Comparison of ENCODE assay signal across 17 cellular contexts in genomic region chr10:31072453-31072852, GRCh38. TPM values are rescaled to one million over a fixed set of nuclear protein-coding genes. Genes with fewer than 3 reads are reported as not detected.
DNase-seq lines count a peak whose midpoint lies in the region; ATAC-seq and TF ChIP-seq lines count a peak whose summit lies in the region.
"Had no signal": no experiment of that assay in that cellular context is flagged by ENCODE, and none has a peak within 500 bp of the region (broad histone marks: within the 10 kb centered on the region; RNA-seq: fewer than 3 reads in every experiment).

No MANE protein-coding gene starts in this region.

- H3F3A ChIP-seq in GM23248 (ENCODE audit: insufficient read depth), result peaks cover 37% of the 10 kb centered on the region

- no peaks in the 10 kb centered on the region for H3K9me2 ChIP-seq in GM23248 (ENCODE audit: insufficient read depth)

- H3K4me2 ChIP-seq in GM23248 (ENCODE audit: unreplicated experiment) (peak overlapping the region; percentile 9), skeletal muscle satellite cell (ENCODE audit: low read length) (peak overlapping the region; percentile 30)
- H3K4me2 ChIP-seq: A549 had no signal

- H3K9ac ChIP-seq in GM23248, result no peak overlapping the region
- peak overlapping the region; percentile 78 for H3K9ac ChIP-seq in skeletal muscle satellite cell (ENCODE audit: low read depth, low read length)

- H3K79me2 ChIP-seq in GM23248 (ENCODE audit: insufficient read depth), result no peaks in the 10 kb centered on the region

- in situ Hi-C loops in GM23248 (cut with MboI), result no loop called here

- TF ChIP-seq CTCF in ascending aorta (IDR thresholded peaks at IDR 0.05), result no peak
- no peak for TF ChIP-seq CTCF in fibroblast of mammary gland (conservative IDR thresholded peaks at IDR 0.05; ENCODE audit: control insufficient read depth, insufficient read depth, low read depth, low read length)

- H3K4me3 ChIP-seq in GM23248, result no peak overlapping the region
- H3K4me3 ChIP-seq in ascending aorta, result peak overlapping the region in 1 of 2 donors; percentile 4
- no peak overlapping the region for H3K4me3 ChIP-seq in fibroblast of mammary gland (ENCODE audit: control insufficient read depth, low read depth, low read length)
- H3K4me3 ChIP-seq in skeletal muscle satellite cell (ENCODE audit: low read length), result no peak overlapping the region
- H3K4me3 ChIP-seq: A549, GM12878 had no signal

- H3K27ac ChIP-seq in GM23248 (peak overlapping the region; percentile 8), ascending aorta (peak overlapping the region; percentile 82 to 94)
- H3K27ac ChIP-seq: A549 had no signal

- ATAC-seq in HG03175 (IDR thresholded peaks at IDR 0.05; ENCODE audit: unreplicated experiment), result no peak
- ATAC-seq in left lobe of liver, result no peak
- no peak for ATAC-seq in HG02885 (IDR thresholded peaks at IDR 0.05; ENCODE audit: poor library complexity, unreplicated experiment)
- ATAC-seq: A549, GM12878 had no signal

- H3K27me3 ChIP-seq in GM23248 (replicated peaks; ENCODE audit: insufficient read depth) (no peaks in the 10 kb centered on the region), ascending aorta (no peaks in the 10 kb centered on the region), skeletal muscle satellite cell (ENCODE audit: control insufficient read depth, insufficient read depth, low read length) (no peaks in the 10 kb centered on the region)

- H3K36me3 ChIP-seq in GM23248 (ENCODE audit: low read depth) (no peaks in the 10 kb centered on the region), ascending aorta (no peaks in the 10 kb centered on the region), skeletal muscle satellite cell (ENCODE audit: insufficient read depth, low read length) (no peaks in the 10 kb centered on the region)

- no peaks in the 10 kb centered on the region for H4K20me1 ChIP-seq in GM23248 (ENCODE audit: insufficient read depth)

- intact Hi-C loops in ascending aorta (cut with DNase I), result loop anchor here (2.0 kb wide), 1 partner anchor 46 kb away; no protein-coding TSS in a partner anchor

- DNase-seq in GM23248 (no peak), ascending aorta (ENCODE audit: low spot score in 2 of 2) (no peak), fibroblast of mammary gland (ENCODE audit: low read depth) (peak; percentile 28), left lobe of liver (ENCODE audit: low spot score) (no peak), SKM-1 treated with dmso at 0.1 percent for 144 hours (lab: John Stamatoyannopoulos, UW; ENCODE audit: unreplicated experiment) (no peak)
- DNase-seq: C1 segment of cervical spinal cord, GDM1, GOT3, NCI-H187, NCI-H345, NCI-H526 treated with DMSO at 0.1 percent for 48 hours, SIG-M5 had no signal

- H3K4me1 ChIP-seq in GM23248 (ENCODE audit: insufficient read depth), result peaks cover 44% of the 10 kb centered on the region
- peaks cover 13 to 55% of the 10 kb centered on the region in 2 donors for H3K4me1 ChIP-seq in ascending aorta
- H3K4me1 ChIP-seq in skeletal muscle satellite cell (ENCODE audit: control insufficient read depth, insufficient read depth, low read length), result peaks cover 71% of the 10 kb centered on the region
- H3K4me1 ChIP-seq: A549 had no signal

- H3K9me3 ChIP-seq in GM23248 (ENCODE audit: low read depth) (no peaks in the 10 kb centered on the region), ascending aorta (no peaks in the 10 kb centered on the region), skeletal muscle satellite cell (replicated peaks; ENCODE audit: low read length) (no peaks in the 10 kb centered on the region)
- H3K9me3 ChIP-seq: A549 had no signal

- no peak overlapping the region for H2AFZ ChIP-seq in GM23248

- WGBS in GM23248 (ENCODE audit: low coverage in 1 of 2, low lambda C conversion rate in 2 of 2, missing lambda C conversion rate in 2 of 2), 2 experiments, result 87 to 88% methylated on average over 2 of the region's 2 CpGs

RNA-seq across cellular contexts. Expression of gene ZNF438, which starts 40.8 kb away (rescaled TPM):
- total RNA-seq in GM23248 (2014; rRNA removed; shearing (Covaris generic)), result 2.3 and 2.9 TPM in 2 replicates
- 4.0 and 4.1 TPM in 2 replicates for polyA plus RNA-seq in GM23248 (2016; fragmentation: Nextera tagmentation; extraction: Ambion mirVana)
- total RNA-seq in ascending aorta (1.7 TPM), left lobe of liver (1.9 TPM)
- total RNA-seq in skeletal muscle satellite cell (2012; rRNA removed), result 4.8 and 6.1 TPM in 2 replicates
